In the genomic region with DNA sequence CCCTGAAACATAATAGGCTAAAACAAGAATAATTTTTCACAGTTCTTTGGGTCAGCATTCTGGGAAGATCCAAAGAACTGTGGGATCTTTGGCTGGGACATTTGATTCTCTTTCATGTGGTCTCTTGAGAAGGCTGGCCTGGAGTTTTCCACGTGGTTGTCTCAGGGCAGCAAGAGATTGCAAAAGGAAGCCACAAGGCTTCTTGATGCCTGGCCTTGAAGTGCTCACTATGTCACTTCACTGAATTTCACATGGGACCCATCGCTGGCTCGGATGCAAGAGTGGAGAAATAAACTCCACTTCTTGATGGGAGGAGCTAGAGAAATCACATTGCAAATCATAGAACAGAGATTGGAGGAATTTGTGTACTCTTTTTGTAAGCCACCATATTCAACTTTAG, we compare ENCODE assay signal across 20 cellular contexts.
DNase-seq lines count a peak whose midpoint lies in the region; ATAC-seq and TF ChIP-seq lines count a peak whose summit lies in the region.
"Had no signal": no experiment of that assay in that cellular context is flagged by ENCODE, and none has a peak within 500 bp of the region (broad histone marks: within the 10 kb centered on the region; RNA-seq: fewer than 3 reads in every experiment).

No MANE protein-coding gene starts in this region.

- H3K36me3 ChIP-seq in OCI-LY3 (replicated peaks; ENCODE audit: low read depth, low read length): peaks cover 2% of the 10 kb centered on the region
- H3K36me3 ChIP-seq in sigmoid colon: no peaks in the 10 kb centered on the region

- TF ChIP-seq EP300 in sigmoid colon (IDR thresholded peaks at IDR 0.05): no peak

- CTCF ChIA-PET in activated CD8-positive, alpha-beta T cell treated with anti-CD3 and anti-CD28 coated beads for 36 hours (lab: Charles Lee): interaction anchor here (1.1 kb wide), 1 partner anchor 16 kb away, joined by 3 read pairs; no protein-coding TSS in a partner anchor

- H3K4me3 Mint-ChIP-seq in activated CD8-positive, alpha-beta T cell treated with anti-CD3 and anti-CD28 coated beads for 36 hours: no peak overlapping the region

- ATAC-seq in left lobe of liver: no peak
- no peak for ATAC-seq in activated CD8-positive, alpha-beta T cell treated with anti-CD3 and anti-CD28 coated beads for 36 hours

- no peak overlapping the region for H3K4me2 ChIP-seq in OCI-LY3 (ENCODE audit: low read length)
- H3K4me2 ChIP-seq: KMS-11, PC-9 had no signal

- WGBS in sigmoid colon, 2 donors: 58 to 75% methylated on average over 3 of the region's 3 CpGs

- H4K20me1 ChIP-seq in OCI-LY3 (ENCODE audit: insufficient read depth, low read length): no peaks in the 10 kb centered on the region

- DNase-seq in MV-4-11 (lab: John Stamatoyannopoulos, UW) (peak; percentile 31), left lobe of liver (ENCODE audit: low spot score) (peak; percentile 7), sigmoid colon (peak; percentile 71), DMS153 (lab: John Stamatoyannopoulos, UW) (no peak), NCI-H82 (lab: John Stamatoyannopoulos, UW) (no peak)
- DNase-seq in activated CD8-positive, alpha-beta T cell treated with anti-CD3 and anti-CD28 coated beads for 36 hours: no peak
- DNase-seq: ACHN, DMS79 treated with DMSO at 0.1 percent for 48 hours, H7, NCI-H1048, NCI-H1436 treated with DMSO at 0.1 percent for 48 hours, NCI-H2029, NCI-H345, NCI-H524 treated with DMSO at 0.1 percent for 48 hours, PC-9 had no signal

- H3K79me2 ChIP-seq in OCI-LY3 (ENCODE audit: low read length): no peaks in the 10 kb centered on the region

- peaks cover 4% of the 10 kb centered on the region for H3K27me3 Mint-ChIP-seq in activated CD8-positive, alpha-beta T cell treated with anti-CD3 and anti-CD28 coated beads for 36 hours

- no peaks in the 10 kb centered on the region for H3K27me3 ChIP-seq in OCI-LY3 (ENCODE audit: low read depth, low read length)
- no peaks in the 10 kb centered on the region for H3K27me3 ChIP-seq in sigmoid colon

- no peak overlapping the region for H3K27ac Mint-ChIP-seq in activated CD8-positive, alpha-beta T cell treated with anti-CD3 and anti-CD28 coated beads for 36 hours

- H3K9me3 ChIP-seq in OCI-LY3 (ENCODE audit: insufficient read depth, low read length): no peaks in the 10 kb centered on the region
- H3K9me3 ChIP-seq in sigmoid colon: no peaks in the 10 kb centered on the region

- H3K27ac ChIP-seq in OCI-LY3 (ENCODE audit: low read length) (no peak overlapping the region), sigmoid colon (no peak overlapping the region)
- H3K27ac ChIP-seq: C4-2B, HL-60, KMS-11, PC-9, RWPE1 had no signal

- H2AFZ ChIP-seq in OCI-LY3 (ENCODE audit: low read depth, low read length): 0 out of 2 replicates have a peak overlapping the region, but pooled peaks have one; percentile 30
- H2AFZ ChIP-seq: PC-9 had no signal

- no peaks in the 10 kb centered on the region for H3K4me1 ChIP-seq in OCI-LY3 (ENCODE audit: low read length)
- no peaks in the 10 kb centered on the region for H3K4me1 ChIP-seq in sigmoid colon

- TF ChIP-seq POLR2A in sigmoid colon (IDR thresholded peaks at IDR 0.05): no peak

- no peak overlapping the region for H3K9ac ChIP-seq in OCI-LY3 (ENCODE audit: low read length)
- H3K9ac ChIP-seq: KMS-11 had no signal

- H3K4me1 Mint-ChIP-seq in activated CD8-positive, alpha-beta T cell treated with anti-CD3 and anti-CD28 coated beads for 36 hours (ENCODE audit: low read depth): no peaks in the 10 kb centered on the region

- intact Hi-C loops in sigmoid colon (cut with DNase I): no loop called here
- intact Hi-C loops in activated CD8-positive, alpha-beta T cell treated with anti-CD3 and anti-CD28 coated beads for 36 hours (cut with micrococcal nuclease): no loop called here

- H3K9me3 Mint-ChIP-seq in activated CD8-positive, alpha-beta T cell treated with anti-CD3 and anti-CD28 coated beads for 36 hours: peaks cover 5% of the 10 kb centered on the region

- H3K36me3 Mint-ChIP-seq in activated CD8-positive, alpha-beta T cell treated with anti-CD3 and anti-CD28 coated beads for 36 hours (ENCODE audit: low read depth): no peaks in the 10 kb centered on the region

- POLR2A ChIA-PET in activated CD8-positive, alpha-beta T cell treated with anti-CD3 and anti-CD28 coated beads for 36 hours (lab: Charles Lee): no interaction called here

- H3K4me3 ChIP-seq in OCI-LY3 (ENCODE audit: low read length): no peak overlapping the region
- no peak overlapping the region for H3K4me3 ChIP-seq in sigmoid colon
- H3K4me3 ChIP-seq: PC-9 had no signal

- TF ChIP-seq CTCF in OCI-LY3 (IDR thresholded peaks at IDR 0.05; ENCODE audit: low read depth, low read length) (no peak), sigmoid colon (IDR thresholded peaks at IDR 0.05) (no peak)
- TF ChIP-seq CTCF in activated CD8-positive, alpha-beta T cell treated with anti-CD3 and anti-CD28 coated beads for 36 hours (IDR thresholded peaks at IDR 0.05): no peak

Comparison
In these comparisons a context has a peak if more than half of its experiments do, and no peak if none do; other contexts are left out.
1. DNase-seq: peak in MV-4-11 (single experiment), left lobe of liver (single experiment) and sigmoid colon (single experiment); none in activated CD8-positive, alpha-beta T cell treated with anti-CD3 and anti-CD28 coated beads for 36 hours (single experiment), DMS153 (single experiment) and NCI-H82 (single experiment).